12 cellular contexts compared by ENCODE assay signal in the genomic region with DNA sequence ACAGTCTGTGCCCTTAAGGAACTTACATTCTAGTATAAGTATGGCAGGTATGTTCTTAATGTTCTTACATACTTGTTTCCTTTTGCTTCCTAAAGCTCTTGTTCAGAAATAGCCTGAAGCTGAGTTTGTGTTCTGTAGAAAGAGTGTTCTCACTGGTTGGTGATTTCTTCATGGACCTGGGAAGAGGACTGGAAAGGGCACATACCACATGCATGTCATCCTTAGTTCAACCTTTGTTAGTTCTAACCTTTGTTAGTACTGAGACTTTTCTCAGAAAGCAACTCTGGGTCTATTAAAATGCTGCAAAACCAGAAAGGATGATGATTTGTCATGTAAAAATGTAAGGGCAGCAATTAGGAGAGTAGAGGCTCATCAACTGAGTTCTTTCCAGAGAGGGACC. TPM values are rescaled to one million over a fixed set of nuclear protein-coding genes. Genes with fewer than 3 reads are reported as not detected.
DNase-seq lines count a peak whose midpoint lies in the region; ATAC-seq and TF ChIP-seq lines count a peak whose summit lies in the region.
"Had no signal": no experiment of that assay in that cellular context is flagged by ENCODE, and none has a peak within 500 bp of the region (broad histone marks: within the 10 kb centered on the region; RNA-seq: fewer than 3 reads in every experiment).

No MANE protein-coding gene starts in this region.

- TF ChIP-seq CTCF in BJ (IDR thresholded peaks at IDR 0.05; ENCODE audit: insufficient read depth, low read depth, low read length), result no peak
- no peak for TF ChIP-seq CTCF in PC-3 (conservative IDR thresholded peaks at IDR 0.05; ENCODE audit: low read depth, low read length)
- TF ChIP-seq CTCF in osteoblast (IDR thresholded peaks at IDR 0.05; ENCODE audit: extremely low read depth, low read depth, low read length), result no peak

- H3K36me3 ChIP-seq in BJ (ENCODE audit: control insufficient read depth, insufficient read depth, low read length), result no peaks in the 10 kb centered on the region
- H3K36me3 ChIP-seq in PC-3 (ENCODE audit: low read depth, low read length), result no peaks in the 10 kb centered on the region
- H3K36me3 ChIP-seq in osteoblast (ENCODE audit: insufficient read depth, low read length), result peaks cover 2% of the 10 kb centered on the region

- DNase-seq in BJ (ENCODE audit: low read depth) (peak; percentile 82), PC-3 (peak; percentile 85), epithelial cell of prostate (ENCODE audit: low read depth, low spot score) (peak; percentile 95), osteoblast (ENCODE audit: insufficient read length, low spot score, missing footprints) (no peak), NCI-H1436 treated with DMSO at 0.1 percent for 48 hours (lab: John Stamatoyannopoulos, UW) (no peak), DMS114 treated with DMSO at 0.1 percent for 48 hours (lab: John Stamatoyannopoulos, UW; ENCODE audit: unreplicated experiment) (no peak), NCI-H2227 treated with DMSO at 0.1 percent for 48 hours (lab: John Stamatoyannopoulos, UW) (no peak)
- DNase-seq in activated naive CD4-positive, alpha-beta T cell treated with anti-CD3 and anti-CD28 coated beads, Interleukin-2, amount 50 U/mL, for 16 hours, result no peak
- DNase-seq: aorta; naive thymus-derived CD4-positive, alpha-beta T cell; NCI-H1048 had no signal

- H3K27ac ChIP-seq in PC-3 (ENCODE audit: low read length), result peak overlapping the region; percentile 42
- peak overlapping the region; percentile 98 for H3K27ac ChIP-seq in epithelial cell of prostate
- peak overlapping the region; percentile 95 for H3K27ac ChIP-seq in osteoblast (ENCODE audit: low read depth, low read length)
- H3K27ac ChIP-seq: C4-2B had no signal

- CTCF ChIA-PET in BJ (lab: Yijun Ruan, JAX) (interaction anchor here (0.8 to 1.6 kb wide), 2 partner anchors 28 to 53 kb away, joined by 3 read pairs; no protein-coding TSS in a partner anchor), PC-3 (lab: Charles Lee) (no interaction called here)

- H3K4me2 ChIP-seq in PC-3 (ENCODE audit: low read length) (peak overlapping the region; percentile 68), osteoblast (ENCODE audit: insufficient read depth, low read length) (peak overlapping the region; percentile 45)

- POLR2A ChIA-PET in BJ (lab: Charles Lee) (no interaction called here), PC-3 (lab: Charles Lee; ENCODE audit: unreplicated experiment) (no interaction called here)

- no peaks in the 10 kb centered on the region for H3K9me3 ChIP-seq in PC-3 (ENCODE audit: low read length)
- no peaks in the 10 kb centered on the region for H3K9me3 ChIP-seq in osteoblast (ENCODE audit: low read depth, low read length)

- peaks cover 3% of the 10 kb centered on the region for H3F3A ChIP-seq in PC-3 (ENCODE audit: low read length, unreplicated experiment)

- H4K20me1 ChIP-seq in PC-3 (ENCODE audit: low read length) (no peaks in the 10 kb centered on the region), osteoblast (ENCODE audit: insufficient read depth, low read length) (no peaks in the 10 kb centered on the region)

- ATAC-seq in PC-3, result peak; percentile 56
- ATAC-seq: naive thymus-derived CD4-positive, alpha-beta T cell had no signal

- H3K4me1 ChIP-seq in PC-3 (ENCODE audit: insufficient read depth, low read length), result peaks cover 35% of the 10 kb centered on the region
- H3K4me1 ChIP-seq in osteoblast (ENCODE audit: insufficient read depth, low read length), result peaks cover 38% of the 10 kb centered on the region

- no TSS peak for BruUV-seq in PC-3 (replicated peaks; lab: Mats Ljungman, UMichigan)

- H3K27me3 ChIP-seq in BJ (ENCODE audit: control insufficient read depth, insufficient read depth, low read length), result no peaks in the 10 kb centered on the region
- H3K27me3 ChIP-seq in PC-3 (ENCODE audit: low read length), result no peaks in the 10 kb centered on the region
- H3K27me3 ChIP-seq in osteoblast (ENCODE audit: insufficient read depth, low read length), result no peaks in the 10 kb centered on the region

- H3K79me2 ChIP-seq in PC-3 (ENCODE audit: low read length), result no peaks in the 10 kb centered on the region
- peaks cover 22% of the 10 kb centered on the region for H3K79me2 ChIP-seq in osteoblast (ENCODE audit: insufficient read depth, low read length)

- H2AFZ ChIP-seq in PC-3 (ENCODE audit: low read length), result no peak overlapping the region
- no peak overlapping the region for H2AFZ ChIP-seq in osteoblast (ENCODE audit: low read length)

- H3K9me2 ChIP-seq in PC-3 (replicated peaks; ENCODE audit: low read length), result no peaks in the 10 kb centered on the region

- H3K9ac ChIP-seq in PC-3 (ENCODE audit: low read length), result no peak overlapping the region

- H3K4me3 ChIP-seq in BJ (ENCODE audit: low read depth, low read length) (no peak overlapping the region), PC-3 (ENCODE audit: low read length) (peak overlapping the region; percentile 29), osteoblast (ENCODE audit: insufficient read depth, low read length) (no peak overlapping the region)

- intact Hi-C loops in PC-3 (cut with micrococcal nuclease), result loop anchor here (2.0 kb wide), 1 partner anchor 15 kb away; no protein-coding TSS in a partner anchor

RNA-seq across cellular contexts. Expression of a gene that starts 2.5 kb away (rescaled TPM):
- polyA plus RNA-seq in BJ (2011; rRNA removed), result 135 and 263 TPM in 2 replicates
- polyA minus RNA-seq in BJ (2011; rRNA and poly(A)+ RNA removed), result 80.1 and 88.5 TPM in 2 replicates
- total RNA-seq in PC-3 (2014; rRNA removed), result not detected in 2 replicates
- 464 and 582 TPM in 2 replicates for total RNA-seq in osteoblast
- total RNA-seq: naive thymus-derived CD4-positive, alpha-beta T cell had no signal
- polyA plus RNA-seq: naive thymus-derived CD4-positive, alpha-beta T cell had no signal

Comparison
In these comparisons a context has a peak if more than half of its experiments do, and no peak if none do; other contexts are left out.
1. DNase-seq: peak in BJ (single experiment), PC-3 (single experiment) and epithelial cell of prostate (single experiment); none in osteoblast (single experiment), NCI-H1436 treated with DMSO at 0.1 percent for 48 hours (single experiment), DMS114 treated with DMSO at 0.1 percent for 48 hours (single experiment), NCI-H2227 treated with DMSO at 0.1 percent for 48 hours (single experiment) and activated naive CD4-positive, alpha-beta T cell treated with anti-CD3 and anti-CD28 coated beads, Interleukin-2, amount 50 U/mL, for 16 hours (single experiment).
2. H3K27ac ChIP-seq: peak in every context shown above with its lines; median percentile 98 in epithelial cell of prostate; 95 in osteoblast; 42 in PC-3.
3. RNA of a gene that starts 2.5 kb away (total RNA-seq): 464 to 582 TPM in osteoblast; not detected in PC-3; every median in the first group is over 100 times any median in the second.